ENCODE assay signal across 13 cellular contexts in genomic region chr1:21655748-21656147, GRCh38. TPM values are rescaled to one million over a fixed set of nuclear protein-coding genes. Genes with fewer than 3 reads are reported as not detected.
A peak's percentile ranks its signal among the peaks of the same experiment; 100 is the strongest.
DNase-seq lines count a peak whose midpoint lies in the region; ATAC-seq and TF ChIP-seq lines count a peak whose summit lies in the region.
"Had no signal": no experiment of that assay in that cellular context is flagged by ENCODE, and none has a peak within 500 bp of the region (broad histone marks: within the 10 kb centered on the region; RNA-seq: fewer than 3 reads in every experiment).

No MANE protein-coding gene starts in this region.

- H3K9me3 Mint-ChIP-seq in naive thymus-derived CD8-positive, alpha-beta T cell = no peaks in the 10 kb centered on the region

- peak overlapping the region; percentile 69 for H3K27ac ChIP-seq in cingulate gyrus (ENCODE audit: low read depth, low read length)

- peaks cover 11 to 32% (median 18%) of the 10 kb centered on the region in 4 donors for H3K4me1 Mint-ChIP-seq in naive thymus-derived CD8-positive, alpha-beta T cell

- peaks cover 0 to 6% (median 3%) of the 10 kb centered on the region in 5 donors for H3K27me3 Mint-ChIP-seq in naive thymus-derived CD8-positive, alpha-beta T cell

- no peak overlapping the region for H3K4me3 ChIP-seq in retinal pigment epithelial cell (ENCODE audit: low read length)
- H3K4me3 ChIP-seq: body of pancreas had no signal

- peaks cover 0 to 2% (median 0%) of the 10 kb centered on the region in 3 donors for H3K36me3 Mint-ChIP-seq in naive thymus-derived CD8-positive, alpha-beta T cell
- H3K36me3 Mint-ChIP-seq: activated CD8-positive, alpha-beta memory T cell treated with anti-CD3 and anti-CD28 coated beads, Interleukin-2, amount 10 ng/mL, durations not matched to agents 7 days and 5 days had no signal

- H3K4me3 Mint-ChIP-seq in naive thymus-derived CD8-positive, alpha-beta T cell = no peak overlapping the region
- H3K4me3 Mint-ChIP-seq: activated CD8-positive, alpha-beta memory T cell treated with anti-CD3 and anti-CD28 coated beads, Interleukin-2, amount 10 ng/mL, durations not matched to agents 7 days and 5 days had no signal

- no peak for ATAC-seq in GM21576 (IDR thresholded peaks at IDR 0.05; ENCODE audit: unreplicated experiment)
- no peak for ATAC-seq in naive thymus-derived CD8-positive, alpha-beta T cell
- ATAC-seq: activated CD8-positive, alpha-beta memory T cell treated with anti-CD3 and anti-CD28 coated beads, Interleukin-2, amount 10 ng/mL, durations not matched to agents 7 days and 5 days; body of pancreas had no signal

- DNase-seq in DMS79 treated with DMSO at 0.1 percent for 48 hours (lab: John Stamatoyannopoulos, UW) (peak; percentile 15), DMS79 (lab: John Stamatoyannopoulos, UW) (no peak), NCI-H460 (ENCODE audit: extremely low read depth, low read depth) (peak; percentile 13), retinal pigment epithelial cell (ENCODE audit: low read depth) (no peak), superior temporal gyrus (ENCODE audit: extremely low spot score) (no peak)
- no peak for DNase-seq in naive thymus-derived CD8-positive, alpha-beta T cell
- DNase-seq: activated CD8-positive, alpha-beta memory T cell treated with anti-CD3 and anti-CD28 coated beads, Interleukin-2, amount 10 ng/mL, durations not matched to agents 7 days and 5 days; foreskin fibroblast; NCI-H1105; stimulated activated CD8-positive, alpha-beta memory T cell treated with anti-CD3 and anti-CD28 coated beads, Interleukin-4, amount 100 ng/mL, for 48 hours had no signal

- POLR2A ChIA-PET in naive thymus-derived CD8-positive, alpha-beta T cell (lab: Charles Lee) = no interaction called here

- H3K27ac Mint-ChIP-seq in naive thymus-derived CD8-positive, alpha-beta T cell = no peak overlapping the region
- H3K27ac Mint-ChIP-seq: activated CD8-positive, alpha-beta memory T cell treated with anti-CD3 and anti-CD28 coated beads, Interleukin-2, amount 10 ng/mL, durations not matched to agents 7 days and 5 days had no signal

- peak; percentile 19 for TF ChIP-seq CTCF in retinal pigment epithelial cell (conservative IDR thresholded peaks at IDR 0.05; ENCODE audit: low read depth, low read length)

RNA-seq across cellular contexts. Expression of gene RAP1GAP, which starts 13.4 kb away (rescaled TPM):
- 0.17 TPM in 1 of 2 replicates, not detected in the other for total RNA-seq in NCI-H460 (2014; rRNA removed; shearing (Covaris generic))
- 1.7 and 2.7 TPM in 2 replicates for polyA plus RNA-seq in NCI-H460 (2014; cell fraction: nucleus; rRNA removed)
- total RNA-seq in naive thymus-derived CD8-positive, alpha-beta T cell = under 1 TPM; 0.49 to 0.60 TPM
- not detected for polyA plus RNA-seq in naive thymus-derived CD8-positive, alpha-beta T cell

Comparison
In these comparisons a context has a peak if more than half of its experiments do, and no peak if none do; other contexts are left out.
1. DNase-seq: peak in DMS79 treated with DMSO at 0.1 percent for 48 hours (single experiment) and NCI-H460 (single experiment); none in DMS79 (single experiment), retinal pigment epithelial cell (single experiment), naive thymus-derived CD8-positive, alpha-beta T cell (0 of 10) and superior temporal gyrus (single experiment).